In the genomic region with DNA sequence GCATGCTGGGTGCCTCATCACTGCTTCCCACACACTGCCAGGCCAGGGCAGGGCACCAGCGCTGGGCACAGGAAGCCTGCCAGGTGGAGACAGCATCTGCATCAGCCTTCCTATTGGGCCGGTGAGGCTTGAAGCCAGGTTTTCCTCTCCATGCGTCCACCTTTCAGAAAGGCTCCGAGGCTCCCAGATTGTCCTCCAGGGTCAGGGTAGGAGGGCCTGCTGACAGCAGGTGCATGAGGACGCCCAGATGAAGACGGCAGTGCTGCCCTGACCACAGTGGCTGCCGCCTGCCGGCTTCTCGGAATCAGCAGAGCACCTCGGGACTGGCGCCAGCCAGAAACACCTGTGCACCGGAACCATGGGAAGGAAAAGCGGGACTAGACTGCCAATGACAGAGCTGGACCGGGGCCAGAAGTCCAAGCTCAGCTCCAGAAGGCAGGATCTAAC, we compare ENCODE assay signal across 18 cellular contexts.
DNase-seq lines count a peak whose midpoint lies in the region; ATAC-seq and TF ChIP-seq lines count a peak whose summit lies in the region.
"Had no signal": no experiment of that assay in that cellular context is flagged by ENCODE, and none has a peak within 500 bp of the region (broad histone marks: within the 10 kb centered on the region; RNA-seq: fewer than 3 reads in every experiment).

No MANE protein-coding gene starts in this region.

- H3K9me3 ChIP-seq in thyroid gland (no peaks in the 10 kb centered on the region), SK-N-SH (peaks cover 7% of the 10 kb centered on the region; the same call in 1 of the 2 replicates)

- POLR2A ChIA-PET in SK-N-SH (lab: Yijun Ruan, JAX) = no interaction called here

- peaks cover 13% of the 10 kb centered on the region for H3F3A ChIP-seq in SK-N-SH (replicated peaks; ENCODE audit: insufficient read depth)

- ATAC-seq in left colon = peak; percentile 26
- ATAC-seq: activated CD4-positive, alpha-beta T cell treated with anti-CD3 and anti-CD28 coated beads for 36 hours had no signal

- H2AFZ ChIP-seq in SK-N-SH (ENCODE audit: low read depth) = no peak overlapping the region
- H2AFZ ChIP-seq: parathyroid adenoma had no signal

- H3K9me2 ChIP-seq in SK-N-SH = no peaks in the 10 kb centered on the region

- TF ChIP-seq CTCF in thyroid gland (IDR thresholded peaks at IDR 0.05) (no peak), SK-N-SH (IDR thresholded peaks at IDR 0.05) (no peak)

- CTCF ChIA-PET in SK-N-SH (lab: Yijun Ruan, JAX) = no interaction called here

- WGBS in thyroid gland, 2 donors = 25 to 53% methylated on average over 9 to 10 of the region's 14 CpGs
- WGBS in SK-N-SH (ENCODE audit: low lambda C conversion rate) = 64% methylated on average over 12 of the region's 14 CpGs

- H3K4me1 ChIP-seq in thyroid gland (peaks cover 18 to 46% of the 10 kb centered on the region in 2 donors), SK-N-SH (ENCODE audit: control insufficient read depth in 1 of 2, insufficient read depth in 2 of 2, low read depth in 1 of 2, low read length in 1 of 2) (peaks cover 0 to 7% of the 10 kb centered on the region in 2 experiments; a peak in 1 of 4 replicates)
- H3K4me1 ChIP-seq: parathyroid adenoma had no signal

- H3K4me3 ChIP-seq in thyroid gland (replicated peaks in 1 of 3) = no peak overlapping the region
- H3K4me3 ChIP-seq in SK-N-SH (ENCODE audit: low read depth in 2 of 2, low read length in 1 of 2) = no peak overlapping the region

- H3K36me3 ChIP-seq in thyroid gland = no peaks in the 10 kb centered on the region
- H3K36me3 ChIP-seq in SK-N-SH (replicated peaks in 1 of 2; ENCODE audit: control insufficient read depth in 1 of 2, insufficient read depth in 2 of 2, low read length in 1 of 2) = no peaks in the 10 kb centered on the region

- no peak for TF ChIP-seq POLR2A in thyroid gland (IDR thresholded peaks at IDR 0.05)

- H4K20me1 ChIP-seq in SK-N-SH (ENCODE audit: insufficient read depth) = no peaks in the 10 kb centered on the region

- intact Hi-C loops in left colon (cut with DNase I, micrococcal nuclease) = no loop called here
- intact Hi-C loops in thyroid gland (cut with DNase I) = no loop called here

- DNase-seq in NCI-H446 (lab: John Stamatoyannopoulos, UW) (peak; percentile 76 to 88), NCI-H446 treated with DMSO at 0.1 percent for 48 hours (lab: John Stamatoyannopoulos, UW) (no peak), NCI-H2029 treated with DMSO at 0.1 percent for 48 hours (lab: John Stamatoyannopoulos, UW) (peak; percentile 83), left colon (peak; percentile 22 to 29), thyroid gland (peak; percentile 93 to 95), SK-N-SH (no peak), SK-N-DZ (ENCODE audit: low spot score) (no peak)
- no peak for DNase-seq in activated CD4-positive, alpha-beta T cell treated with anti-CD3 and anti-CD28 coated beads, Interleukin-2, amount 50 U/mL, for 4 hours
- DNase-seq: 8988T; activated CD4-positive, alpha-beta T cell treated with anti-CD3 and anti-CD28 coated beads for 36 hours; activated naive CD4-positive, alpha-beta T cell treated with anti-CD3 and anti-CD28 coated beads, Interleukin-2, amount 50 U/mL, for 16 hours; cortex of kidney; foreskin melanocyte; HFFc6; NCI-H187 treated with DMSO at 0.1 percent for 48 hours; OCI-M1; stimulated activated CD4-positive, alpha-beta T cell treated with anti-CD3 and anti-CD28 coated beads, Interleukin-4, amount 100 ng/mL, for 1 hour had no signal

- no peak overlapping the region for H3K9ac ChIP-seq in SK-N-SH
- H3K9ac ChIP-seq: parathyroid adenoma had no signal

- no peak overlapping the region for H3K4me2 ChIP-seq in SK-N-SH

- TF ChIP-seq EP300 in SK-N-SH (IDR thresholded peaks at IDR 0.05; ENCODE audit: borderline replicate concordance in 1 of 2, low read depth in 1 of 2, low read length in 1 of 2) = no peak

- no peaks in the 10 kb centered on the region for H3K27me3 ChIP-seq in thyroid gland
- H3K27me3 ChIP-seq in SK-N-SH (ENCODE audit: insufficient read depth) = no peaks in the 10 kb centered on the region

- no peak for TF ChIP-seq RAD21 in SK-N-SH (IDR thresholded peaks at IDR 0.05; ENCODE audit: low read length)

- H3K79me2 ChIP-seq in SK-N-SH (ENCODE audit: insufficient read depth) = no peaks in the 10 kb centered on the region
- H3K79me2 ChIP-seq: parathyroid adenoma had no signal

- H3K27ac ChIP-seq in thyroid gland (peak overlapping the region in 1 of 3 donors; percentile 61), SK-N-SH (ENCODE audit: low read depth in 2 of 2, low read length in 1 of 2) (no peak overlapping the region)
- H3K27ac ChIP-seq: parathyroid adenoma had no signal

TF ChIP-seq in SK-N-SH, 30 proteins besides CTCF, POLR2A, EP300 and RAD21:
- TF ChIP-seq TEAD4 (IDR thresholded peaks at IDR 0.05; ENCODE audit: borderline replicate concordance, insufficient read depth) = no peak
- TF ChIP-seq SIN3A (IDR thresholded peaks at IDR 0.05; ENCODE audit: borderline replicate concordance, low read depth, low read length) = no peak
- no peak for TF ChIP-seq MAX (IDR thresholded peaks at IDR 0.05; ENCODE audit: low read depth)
- TF ChIP-seq, protein P1, sequence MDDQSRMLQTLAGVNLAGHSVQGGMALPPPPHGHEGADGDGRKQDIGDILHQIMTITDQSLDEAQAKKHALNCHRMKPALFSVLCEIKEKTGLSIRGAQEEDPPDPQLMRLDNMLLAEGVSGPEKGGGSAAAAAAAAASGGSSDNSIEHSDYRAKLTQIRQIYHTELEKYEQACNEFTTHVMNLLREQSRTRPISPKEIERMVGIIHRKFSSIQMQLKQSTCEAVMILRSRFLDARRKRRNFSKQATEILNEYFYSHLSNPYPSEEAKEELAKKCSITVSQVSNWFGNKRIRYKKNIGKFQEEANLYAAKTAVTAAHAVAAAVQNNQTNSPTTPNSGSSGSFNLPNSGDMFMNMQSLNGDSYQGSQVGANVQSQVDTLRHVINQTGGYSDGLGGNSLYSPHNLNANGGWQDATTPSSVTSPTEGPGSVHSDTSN (IDR thresholded peaks at IDR 0.05) = no peak
- TF ChIP-seq JUND (IDR thresholded peaks at IDR 0.05) = no peak
- TF ChIP-seq CHD2 (IDR thresholded peaks at IDR 0.05; ENCODE audit: low read length, partially characterized antibody) = no peak
- TF ChIP-seq NRF1 (IDR thresholded peaks at IDR 0.05; ENCODE audit: low read depth, low read length) = no peak
- TF ChIP-seq SMC3 (IDR thresholded peaks at IDR 0.05; ENCODE audit: low read depth, low read length) = no peak
- no peak for TF ChIP-seq NFIC (IDR thresholded peaks at IDR 0.05; ENCODE audit: borderline replicate concordance)
- TF ChIP-seq, protein P2, sequence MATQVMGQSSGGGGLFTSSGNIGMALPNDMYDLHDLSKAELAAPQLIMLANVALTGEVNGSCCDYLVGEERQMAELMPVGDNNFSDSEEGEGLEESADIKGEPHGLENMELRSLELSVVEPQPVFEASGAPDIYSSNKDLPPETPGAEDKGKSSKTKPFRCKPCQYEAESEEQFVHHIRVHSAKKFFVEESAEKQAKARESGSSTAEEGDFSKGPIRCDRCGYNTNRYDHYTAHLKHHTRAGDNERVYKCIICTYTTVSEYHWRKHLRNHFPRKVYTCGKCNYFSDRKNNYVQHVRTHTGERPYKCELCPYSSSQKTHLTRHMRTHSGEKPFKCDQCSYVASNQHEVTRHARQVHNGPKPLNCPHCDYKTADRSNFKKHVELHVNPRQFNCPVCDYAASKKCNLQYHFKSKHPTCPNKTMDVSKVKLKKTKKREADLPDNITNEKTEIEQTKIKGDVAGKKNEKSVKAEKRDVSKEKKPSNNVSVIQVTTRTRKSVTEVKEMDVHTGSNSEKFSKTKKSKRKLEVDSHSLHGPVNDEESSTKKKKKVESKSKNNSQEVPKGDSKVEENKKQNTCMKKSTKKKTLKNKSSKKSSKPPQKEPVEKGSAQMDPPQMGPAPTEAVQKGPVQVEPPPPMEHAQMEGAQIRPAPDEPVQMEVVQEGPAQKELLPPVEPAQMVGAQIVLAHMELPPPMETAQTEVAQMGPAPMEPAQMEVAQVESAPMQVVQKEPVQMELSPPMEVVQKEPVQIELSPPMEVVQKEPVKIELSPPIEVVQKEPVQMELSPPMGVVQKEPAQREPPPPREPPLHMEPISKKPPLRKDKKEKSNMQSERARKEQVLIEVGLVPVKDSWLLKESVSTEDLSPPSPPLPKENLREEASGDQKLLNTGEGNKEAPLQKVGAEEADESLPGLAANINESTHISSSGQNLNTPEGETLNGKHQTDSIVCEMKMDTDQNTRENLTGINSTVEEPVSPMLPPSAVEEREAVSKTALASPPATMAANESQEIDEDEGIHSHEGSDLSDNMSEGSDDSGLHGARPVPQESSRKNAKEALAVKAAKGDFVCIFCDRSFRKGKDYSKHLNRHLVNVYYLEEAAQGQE (IDR thresholded peaks at IDR 0.05; ENCODE audit: low read depth, low read length) = no peak
- TF ChIP-seq USF1 (IDR thresholded peaks at IDR 0.05; ENCODE audit: borderline replicate concordance, low read depth) = no peak
- TF ChIP-seq, protein P3, sequence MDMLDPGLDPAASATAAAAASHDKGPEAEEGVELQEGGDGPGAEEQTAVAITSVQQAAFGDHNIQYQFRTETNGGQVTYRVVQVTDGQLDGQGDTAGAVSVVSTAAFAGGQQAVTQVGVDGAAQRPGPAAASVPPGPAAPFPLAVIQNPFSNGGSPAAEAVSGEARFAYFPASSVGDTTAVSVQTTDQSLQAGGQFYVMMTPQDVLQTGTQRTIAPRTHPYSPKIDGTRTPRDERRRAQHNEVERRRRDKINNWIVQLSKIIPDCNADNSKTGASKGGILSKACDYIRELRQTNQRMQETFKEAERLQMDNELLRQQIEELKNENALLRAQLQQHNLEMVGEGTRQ (IDR thresholded peaks at IDR 0.05; ENCODE audit: borderline replicate concordance, low read depth, low read length) = no peak

Comparison
In these comparisons a context has a peak if more than half of its experiments do, and no peak if none do; other contexts are left out.
1. DNase-seq: peak in NCI-H446 (2 of 2), NCI-H2029 treated with DMSO at 0.1 percent for 48 hours (single experiment), left colon (2 of 2) and thyroid gland (2 of 2); none in NCI-H446 treated with DMSO at 0.1 percent for 48 hours (single experiment), SK-N-SH (single experiment), activated CD4-positive, alpha-beta T cell treated with anti-CD3 and anti-CD28 coated beads, Interleukin-2, amount 50 U/mL, for 4 hours (0 of 2) and SK-N-DZ (single experiment).